ENCODE assay signal across 8 cellular contexts in the genomic region with DNA sequence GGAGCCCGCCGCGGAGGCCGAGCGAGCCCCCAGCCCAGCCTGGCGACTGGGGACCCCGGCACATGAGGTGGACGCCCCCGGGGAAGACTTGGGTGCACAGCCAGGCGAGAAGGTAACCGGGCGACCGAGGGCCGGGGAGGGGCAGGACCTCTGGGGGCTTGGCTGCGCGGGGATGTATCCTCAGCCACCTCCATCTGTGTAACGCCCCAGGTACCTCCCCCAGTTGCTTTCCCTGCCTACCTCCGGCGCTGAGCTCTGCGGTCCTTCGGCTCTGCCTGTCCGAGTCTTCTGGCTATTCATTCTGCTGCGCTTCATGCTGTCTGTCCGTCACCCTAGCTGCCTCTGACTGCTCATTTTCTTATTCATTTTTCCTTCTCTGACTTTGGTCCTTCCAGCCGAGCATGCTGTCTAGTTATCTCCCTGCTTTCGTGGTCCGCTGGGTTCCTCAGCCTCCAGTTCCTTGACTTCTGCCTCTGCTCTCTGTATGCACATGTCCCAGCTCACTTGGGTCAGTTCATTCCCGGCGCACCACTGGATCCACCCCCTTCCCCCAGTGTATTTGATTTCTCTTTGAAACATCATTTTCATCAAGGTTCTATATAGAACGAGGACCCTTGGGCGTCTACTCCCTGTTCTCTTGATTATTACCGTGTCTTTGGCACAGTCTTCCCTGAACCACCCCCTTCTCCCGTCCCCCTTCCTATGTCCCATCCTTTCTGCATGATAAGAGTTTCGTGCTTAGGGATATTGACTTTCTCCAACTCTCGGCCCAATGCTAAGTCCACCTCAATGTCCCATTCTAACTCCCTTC. TPM values are rescaled to one million over a fixed set of nuclear protein-coding genes. Genes with fewer than 3 reads are reported as not detected.
A peak's percentile ranks its signal among the peaks of the same experiment; 100 is the strongest.
DNase-seq lines count a peak whose midpoint lies in the region; ATAC-seq and TF ChIP-seq lines count a peak whose summit lies in the region.

No MANE protein-coding gene starts in this region.

- no peak overlapping the region for H3K27ac Mint-ChIP-seq in nephron progenitor cell

- H3K36me3 Mint-ChIP-seq in nephron progenitor cell (ENCODE audit: low read depth): peaks cover 11% of the 10 kb centered on the region

- peak; percentile 59 for DNase-seq in AG08396 (ENCODE audit: low spot score)
- DNase-seq in NOMO-1 treated with dmso at 0.1 percent for 144 hours (lab: John Stamatoyannopoulos, UW; ENCODE audit: unreplicated experiment): peak; percentile 14
- peak; percentile 71 to 77 for DNase-seq in activated T-cell treated with anti-CD3 and anti-CD28 coated beads, Interleukin-2, amount 50 U/mL, for 48 hours
- DNase-seq in fibroblast of lung (ENCODE audit: low read depth in 2 of 2): peak; percentile 26 to 63
- DNase-seq in nephron progenitor cell: peak; percentile 60
- peak; percentile 52 for DNase-seq in stimulated activated naive CD4-positive, alpha-beta T cell treated with Interleukin-2 at 50 U/mL for 16 hours (lab: John Stamatoyannopoulos, UW)

- H2AFZ ChIP-seq in fibroblast of lung (ENCODE audit: low read length): peak overlapping the region; percentile 92

- no peaks in the 10 kb centered on the region for H4K20me1 ChIP-seq in fibroblast of lung (ENCODE audit: control insufficient read depth, extremely low read depth, insufficient read depth, low read length)

- H3K4me2 ChIP-seq in fibroblast of lung (ENCODE audit: extremely low read depth, insufficient read depth, low read length): peak overlapping the region; percentile 98

- H3K27me3 ChIP-seq in fibroblast of lung (ENCODE audit: control insufficient read depth, insufficient read depth, low read length): no peaks in the 10 kb centered on the region

- no peaks in the 10 kb centered on the region for H3K79me2 ChIP-seq in fibroblast of lung (ENCODE audit: control insufficient read depth, insufficient read depth, low read length)

- H3K36me3 ChIP-seq in fibroblast of lung (ENCODE audit: control insufficient read depth, insufficient read depth, low read length): no peaks in the 10 kb centered on the region

- no peaks in the 10 kb centered on the region for H3K9me3 Mint-ChIP-seq in nephron progenitor cell

- peak overlapping the region; percentile 77 to 93 (median 85) for H3K4me3 ChIP-seq in fibroblast of lung (replicated peaks in 1 of 4; ENCODE audit: control extremely low read depth in 1 of 4, insufficient read depth in 1 of 4, low read depth in 3 of 4, low read length in 4 of 4)

- H3K4me1 Mint-ChIP-seq in nephron progenitor cell: peaks cover 34% of the 10 kb centered on the region

- TF ChIP-seq CTCF in fibroblast of lung (conservative IDR thresholded peaks at IDR 0.05 in 1 of 2, IDR thresholded peaks at IDR 0.05 in 1 of 2; ENCODE audit: low read depth in 1 of 2, low read length in 2 of 2) (no peak), nephron progenitor cell (IDR thresholded peaks at IDR 0.05) (no peak)

- ATAC-seq in GM19023 (IDR thresholded peaks at IDR 0.05; ENCODE audit: unreplicated experiment) (peak; percentile 83), HG03196 (IDR thresholded peaks at IDR 0.05; ENCODE audit: unreplicated experiment) (peak; percentile 66)

- H3K9me3 ChIP-seq in fibroblast of lung (ENCODE audit: control insufficient read depth, insufficient read depth, low read depth, low read length): no peaks in the 10 kb centered on the region

- peaks cover 2% of the 10 kb centered on the region for H3K4me1 ChIP-seq in fibroblast of lung (ENCODE audit: control insufficient read depth, extremely low read depth, insufficient read depth, low read length)

- peak overlapping the region; percentile 60 for H3K27ac ChIP-seq in fibroblast of lung (ENCODE audit: insufficient read depth, low read length)

- H3K9ac ChIP-seq in fibroblast of lung (ENCODE audit: insufficient read depth, low read length): peak overlapping the region; percentile 60

- H3K27me3 Mint-ChIP-seq in nephron progenitor cell (ENCODE audit: low read depth, poor library complexity): no peaks in the 10 kb centered on the region

- no peak overlapping the region for H3K4me3 Mint-ChIP-seq in nephron progenitor cell

RNA-seq across cellular contexts. Expression of a gene that starts 0.6 kb away (rescaled TPM):
- 15.2 and 18.7 TPM in 2 replicates for total RNA-seq in fibroblast of lung
- 20.6 and 21.4 TPM in 2 replicates for polyA plus RNA-seq in fibroblast of lung
- 12.1 and 16.3 TPM in 2 replicates for polyA plus RNA-seq in fibroblast of lung (2012)
- 25.7 and 53.8 TPM in 2 replicates for polyA minus RNA-seq in fibroblast of lung (ENCODE audit: low replicate concordance)

RNA-seq across cellular contexts. Expression of a gene that starts 34.5 kb away (rescaled TPM):
- 292 and 338 TPM in 2 replicates for total RNA-seq in fibroblast of lung
- polyA plus RNA-seq in fibroblast of lung: 102 and 114 TPM in 2 replicates
- polyA plus RNA-seq in fibroblast of lung (2012): 84.4 and 104 TPM in 2 replicates
- polyA minus RNA-seq in fibroblast of lung (ENCODE audit: low replicate concordance): 114 and 207 TPM in 2 replicates

Comparison
In these comparisons a context has a peak if more than half of its experiments do, and no peak if none do; other contexts are left out.
1. Peak in every context shown above with its lines: DNase-seq, ATAC-seq, H3K4me3 ChIP-seq and H3K27ac ChIP-seq.
2. DNase-seq: peak in every context shown above with its lines; median percentile 74 in activated T-cell treated with anti-CD3 and anti-CD28 coated beads, Interleukin-2, amount 50 U/mL, for 48 hours; 60 in nephron progenitor cell; 59 in AG08396; 52 in stimulated activated naive CD4-positive, alpha-beta T cell treated with Interleukin-2 at 50 U/mL for 16 hours; 44 in fibroblast of lung; 14 in NOMO-1 treated with dmso at 0.1 percent for 144 hours.